ENCODE assay signal across 27 cellular contexts in the genomic region with DNA sequence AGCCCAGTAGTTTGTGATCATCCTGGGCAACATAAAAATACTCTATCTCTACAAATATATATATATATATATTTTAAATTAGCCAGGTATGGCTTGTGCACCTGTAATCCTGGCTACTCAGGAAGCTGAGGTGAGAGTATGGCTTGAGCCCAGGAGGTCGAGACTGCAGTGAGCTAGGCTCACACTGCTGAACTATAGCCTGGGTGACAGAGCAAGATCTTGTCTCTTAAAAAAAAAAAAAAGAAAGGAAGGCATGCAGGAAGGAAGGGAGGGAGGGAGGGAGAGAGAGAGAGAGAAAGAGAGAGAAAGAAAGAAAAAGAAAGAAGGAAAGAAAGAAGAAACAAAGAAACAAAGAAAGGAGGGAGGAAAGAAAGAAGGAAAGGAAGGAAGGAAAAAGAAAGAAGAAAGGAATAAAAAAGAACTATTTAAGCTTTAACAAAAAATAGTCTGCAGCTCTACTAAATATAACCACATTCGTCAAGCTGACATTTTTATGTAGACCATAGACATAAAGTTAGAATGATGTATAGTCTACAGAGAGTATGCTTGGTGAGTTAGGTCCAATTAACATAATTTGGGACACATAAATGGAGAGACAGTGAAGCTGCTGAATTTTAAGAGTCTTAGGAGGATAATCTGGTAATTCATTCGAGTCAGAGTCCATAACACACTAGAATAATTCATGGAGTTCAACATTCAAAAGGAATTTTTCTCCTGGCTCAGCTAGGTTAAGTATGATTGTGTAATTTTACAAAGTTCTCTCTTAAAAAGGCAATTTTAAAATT.
A peak's percentile ranks its signal among the peaks of the same experiment; 100 is the strongest.
DNase-seq lines count a peak whose midpoint lies in the region; ATAC-seq, FAIRE-seq and TF ChIP-seq lines count a peak whose summit lies in the region.
"Had no signal": no experiment of that assay in that cellular context is flagged by ENCODE, and none has a peak within 500 bp of the region (broad histone marks: within the 10 kb centered on the region; RNA-seq: fewer than 3 reads in every experiment).

No MANE protein-coding gene starts in this region.

- TF ChIP-seq CTCF in K562 (IDR thresholded peaks at IDR 0.05 in 2 of 3, conservative IDR thresholded peaks at IDR 0.05 in 1 of 3; ENCODE audit: insufficient read depth in 2 of 3, low read depth in 1 of 3, low read length in 3 of 3): no peak
- no peak for TF ChIP-seq CTCF in mesothelial cell of epicardium (IDR thresholded peaks at IDR 0.05; ENCODE audit: unreplicated experiment)
- no peak for TF ChIP-seq CTCF in uterus (IDR thresholded peaks at IDR 0.05)
- no peak for TF ChIP-seq CTCF in foreskin fibroblast (IDR thresholded peaks at IDR 0.05; ENCODE audit: low read depth, low read length)

- H3K79me2 ChIP-seq in K562 (ENCODE audit: control insufficient read depth, insufficient read depth, low read length): no peaks in the 10 kb centered on the region

- H3K27me3 ChIP-seq in K562 (ENCODE audit: control insufficient read depth in 2 of 2, insufficient read depth in 2 of 2, low read length in 2 of 2): no peaks in the 10 kb centered on the region
- no peaks in the 10 kb centered on the region for H3K27me3 ChIP-seq in uterus

- no peak overlapping the region for H3K4me2 ChIP-seq in K562 (ENCODE audit: insufficient read depth, low read length)

- H3K4me3 ChIP-seq in K562: no peak overlapping the region
- no peak overlapping the region for H3K4me3 ChIP-seq in uterus
- H3K4me3 ChIP-seq in foreskin fibroblast (ENCODE audit: low read depth in 1 of 2, low read length in 2 of 2): no peak overlapping the region
- H3K4me3 ChIP-seq: psoas muscle had no signal

- no TSS peak for BruUV-seq in K562 (replicated peaks; lab: Mats Ljungman, UMichigan)

- intact Hi-C loops in Right ventricle myocardium superior (cut with DNase I) (loop anchor here (10.0 kb wide), 1 partner anchor 352 kb away; no protein-coding TSS in a partner anchor), cardiac septum (cut with DNase I) (loop anchor here (5.0 kb wide), 1 partner anchor 350 kb away; no protein-coding TSS in a partner anchor), K562 (cut with micrococcal nuclease) (no loop called here), uterus (cut with DNase I; ENCODE audit: low total_unique reads) (no loop called here)

- H3K27me3 Mint-ChIP-seq in mesothelial cell of epicardium (ENCODE audit: low read depth): no peaks in the 10 kb centered on the region
- H3K27me3 Mint-ChIP-seq in activated CD8-positive, alpha-beta memory T cell treated with anti-CD3 and anti-CD28 coated beads, Interleukin-2, amount 10 ng/mL, durations not matched to agents 7 days and 5 days: no peaks in the 10 kb centered on the region
- H3K27me3 Mint-ChIP-seq: type B pancreatic cell had no signal

- H2AFZ ChIP-seq in K562 (ENCODE audit: low read depth, low read length): peak overlapping the region; percentile 51

- FAIRE-seq in K562 (lab: Jason Lieb, UNC): no peak

- H3K4me3 Mint-ChIP-seq in mesothelial cell of epicardium: no peak overlapping the region
- H3K4me3 Mint-ChIP-seq in activated CD8-positive, alpha-beta memory T cell treated with anti-CD3 and anti-CD28 coated beads, Interleukin-2, amount 10 ng/mL, durations not matched to agents 7 days and 5 days: no peak overlapping the region
- H3K4me3 Mint-ChIP-seq: activated T-cell treated with anti-CD3 and anti-CD28 coated beads, Interleukin-2, amount 50 U/mL, for 72 hours; naive thymus-derived CD8-positive, alpha-beta T cell; T-helper 1 cell treated with Interleukin-12 subunit alpha and Interleukin-12 subunit beta and Interleukin-4 antibody, amounts not matched to agents 30 μg/mL and 1 μg/mL, for 36 hours; type B pancreatic cell had no signal

- TF ChIP-seq EP300 in K562 (IDR thresholded peaks at IDR 0.05; ENCODE audit: low read length): no peak

- no peaks in the 10 kb centered on the region for H3K9me1 ChIP-seq in K562 (ENCODE audit: control insufficient read depth, insufficient read depth, low read length)

- 9% methylated on average over 3 of the region's 3 CpGs for WGBS in K562 (ENCODE audit: insufficient coverage, low coverage, missing lambda C conversion rate)

- no peaks in the 10 kb centered on the region for H3K36me3 ChIP-seq in K562 (ENCODE audit: control insufficient read depth, insufficient read depth, low read length)
- H3K36me3 ChIP-seq in uterus: no peaks in the 10 kb centered on the region

- H3K9me3 ChIP-seq in K562 (replicated peaks; ENCODE audit: control insufficient read depth, insufficient read depth, low read depth, low read length) (peaks cover 2% of the 10 kb centered on the region; the same call in 1 of the 2 replicates), uterus (no peaks in the 10 kb centered on the region)
- H3K9me3 ChIP-seq: psoas muscle had no signal

- no peaks in the 10 kb centered on the region for H4K20me1 ChIP-seq in K562 (replicated peaks; ENCODE audit: control insufficient read depth, insufficient read depth, low read length)

- H3K27ac Mint-ChIP-seq in mesothelial cell of epicardium: peak overlapping the region; percentile 60
- no peak overlapping the region for H3K27ac Mint-ChIP-seq in activated CD8-positive, alpha-beta memory T cell treated with anti-CD3 and anti-CD28 coated beads, Interleukin-2, amount 10 ng/mL, durations not matched to agents 7 days and 5 days
- H3K27ac Mint-ChIP-seq: activated T-cell treated with anti-CD3 and anti-CD28 coated beads, Interleukin-2, amount 50 U/mL, for 72 hours; naive thymus-derived CD8-positive, alpha-beta T cell; T-helper 1 cell treated with Interleukin-12 subunit alpha and Interleukin-12 subunit beta and Interleukin-4 antibody, amounts not matched to agents 30 μg/mL and 1 μg/mL, for 36 hours; type B pancreatic cell had no signal

- ATAC-seq in Right ventricle myocardium superior (ENCODE audit: poor library complexity) (peak; percentile 36), K562 (peak; percentile 75)
- ATAC-seq in activated CD8-positive, alpha-beta memory T cell treated with anti-CD3 and anti-CD28 coated beads, Interleukin-2, amount 10 ng/mL, durations not matched to agents 7 days and 5 days: no peak
- ATAC-seq: activated T-cell treated with anti-CD3 and anti-CD28 coated beads, Interleukin-2, amount 50 U/mL, for 72 hours; HCT116; naive thymus-derived CD8-positive, alpha-beta T cell; PC-3; psoas muscle; SK-N-SH treated with all-trans-retinoic acid at 6 μM for 48 hours had no signal

- no peaks in the 10 kb centered on the region; a peak in 1 of 5 replicates for H3K4me1 ChIP-seq in K562 (replicated peaks in 1 of 2; ENCODE audit: control insufficient read depth in 2 of 2, insufficient read depth in 2 of 2, low read length in 2 of 2)
- no peaks in the 10 kb centered on the region for H3K4me1 ChIP-seq in uterus
- H3K4me1 ChIP-seq: psoas muscle had no signal

- CTCF ChIA-PET in K562 (lab: Yijun Ruan, JAX; ENCODE audit: low intra/inter-chr PET ratio): no interaction called here
- CTCF ChIA-PET in activated CD8-positive, alpha-beta memory T cell treated with anti-CD3 and anti-CD28 coated beads, Interleukin-2, amount 10 ng/mL, durations not matched to agents 7 days and 5 days (lab: Charles Lee): no interaction called here

- no peak overlapping the region for H3K27ac ChIP-seq in K562 (ENCODE audit: extremely low read depth, low read depth, low read length)
- H3K27ac ChIP-seq in uterus: peak overlapping the region; percentile 29 to 83
- H3K27ac ChIP-seq: psoas muscle had no signal

- DNase-seq in Right ventricle myocardium superior (no peak), cardiac septum (ENCODE audit: low spot score) (no peak), K562 (ENCODE audit: extremely low read depth in 1 of 4, low spot score in 3 of 4) (peak in 1 of 4 experiments; percentile 23), mesothelial cell of epicardium (ENCODE audit: low spot score in 2 of 2, unreplicated experiment in 2 of 2) (no peak), uterus (no peak), NCI-H345 treated with DMSO at 0.1 percent for 48 hours (lab: John Stamatoyannopoulos, UW; ENCODE audit: unreplicated experiment) (no peak), foreskin fibroblast (no peak)
- DNase-seq in activated CD8-positive, alpha-beta memory T cell treated with anti-CD3 and anti-CD28 coated beads, Interleukin-2, amount 10 ng/mL, durations not matched to agents 7 days and 5 days: no peak
- DNase-seq: 8988T; activated T-cell treated with anti-CD3 and anti-CD28 coated beads, Interleukin-2, amount 50 U/mL, for 72 hours; Calu3; DMS79; GDM1; naive thymus-derived CD8-positive, alpha-beta T cell; NCI-H1092 treated with DMSO at 0.1 percent for 48 hours; NCI-H187; NCI-H2171 treated with DMSO at 0.1 percent for 48 hours; NCI-H524; nucleus accumbens; PC-3; psoas muscle; stimulated activated CD4-positive, alpha-beta T cell treated with anti-CD3 and anti-CD28 coated beads, Interleukin-15, amount 100 ng/mL, for 24 hours; stimulated activated CD4-positive, alpha-beta T cell treated with anti-CD3 and anti-CD28 coated beads, Interleukin-4, amount 100 ng/mL, for 4 hours had no signal

- H3K36me3 Mint-ChIP-seq in mesothelial cell of epicardium: peaks cover 3% of the 10 kb centered on the region
- no peaks in the 10 kb centered on the region for H3K36me3 Mint-ChIP-seq in activated CD8-positive, alpha-beta memory T cell treated with anti-CD3 and anti-CD28 coated beads, Interleukin-2, amount 10 ng/mL, durations not matched to agents 7 days and 5 days
- H3K36me3 Mint-ChIP-seq: naive thymus-derived CD8-positive, alpha-beta T cell; type B pancreatic cell had no signal

- no peak overlapping the region for H3K9ac ChIP-seq in K562 (ENCODE audit: insufficient read depth in 1 of 2, low read depth in 2 of 2, low read length in 2 of 2)

- H3K4me1 Mint-ChIP-seq in mesothelial cell of epicardium: peaks cover 44% of the 10 kb centered on the region
- no peaks in the 10 kb centered on the region for H3K4me1 Mint-ChIP-seq in activated CD8-positive, alpha-beta memory T cell treated with anti-CD3 and anti-CD28 coated beads, Interleukin-2, amount 10 ng/mL, durations not matched to agents 7 days and 5 days
- H3K4me1 Mint-ChIP-seq: naive thymus-derived CD8-positive, alpha-beta T cell had no signal

- POLR2A ChIA-PET in K562 (lab: Yijun Ruan, JAX): interaction anchor here (0.9 kb wide), 1 partner anchor 16 kb away, joined by 3 read pairs; no protein-coding TSS in a partner anchor

- in situ Hi-C loops in K562 (cut with MboI): loop anchor here (5.0 kb wide), 1 partner anchor 350 kb away; no protein-coding TSS in a partner anchor

- H3K9me3 Mint-ChIP-seq in mesothelial cell of epicardium: peaks cover 6% of the 10 kb centered on the region
- H3K9me3 Mint-ChIP-seq in activated CD8-positive, alpha-beta memory T cell treated with anti-CD3 and anti-CD28 coated beads, Interleukin-2, amount 10 ng/mL, durations not matched to agents 7 days and 5 days (ENCODE audit: low read depth): no peaks in the 10 kb centered on the region
- H3K9me3 Mint-ChIP-seq: activated T-cell treated with anti-CD3 and anti-CD28 coated beads, Interleukin-2, amount 50 U/mL, for 72 hours; naive thymus-derived CD8-positive, alpha-beta T cell; T-helper 1 cell treated with Interleukin-12 subunit alpha and Interleukin-12 subunit beta and Interleukin-4 antibody, amounts not matched to agents 30 μg/mL and 1 μg/mL, for 36 hours; type B pancreatic cell had no signal

- TF ChIP-seq RAD21 in K562 (CRISPR knock-in tag; conservative IDR thresholded peaks at IDR 0.05 in 1 of 2, IDR thresholded peaks at IDR 0.05 in 1 of 2): no peak

- no peak for TF ChIP-seq POLR2A in K562 (conservative IDR thresholded peaks at IDR 0.05)
- no peak for TF ChIP-seq POLR2A in uterus (IDR thresholded peaks at IDR 0.05)

Comparison
In these comparisons a context has a peak if more than half of its experiments do, and no peak if none do; other contexts are left out.
1. intact Hi-C loops: an anchor here in Right ventricle myocardium superior (10.0 kb wide) and cardiac septum (5.0 kb wide); none called in K562 and uterus.